ENCODE assay signal across 9 cellular contexts in the genomic region with DNA sequence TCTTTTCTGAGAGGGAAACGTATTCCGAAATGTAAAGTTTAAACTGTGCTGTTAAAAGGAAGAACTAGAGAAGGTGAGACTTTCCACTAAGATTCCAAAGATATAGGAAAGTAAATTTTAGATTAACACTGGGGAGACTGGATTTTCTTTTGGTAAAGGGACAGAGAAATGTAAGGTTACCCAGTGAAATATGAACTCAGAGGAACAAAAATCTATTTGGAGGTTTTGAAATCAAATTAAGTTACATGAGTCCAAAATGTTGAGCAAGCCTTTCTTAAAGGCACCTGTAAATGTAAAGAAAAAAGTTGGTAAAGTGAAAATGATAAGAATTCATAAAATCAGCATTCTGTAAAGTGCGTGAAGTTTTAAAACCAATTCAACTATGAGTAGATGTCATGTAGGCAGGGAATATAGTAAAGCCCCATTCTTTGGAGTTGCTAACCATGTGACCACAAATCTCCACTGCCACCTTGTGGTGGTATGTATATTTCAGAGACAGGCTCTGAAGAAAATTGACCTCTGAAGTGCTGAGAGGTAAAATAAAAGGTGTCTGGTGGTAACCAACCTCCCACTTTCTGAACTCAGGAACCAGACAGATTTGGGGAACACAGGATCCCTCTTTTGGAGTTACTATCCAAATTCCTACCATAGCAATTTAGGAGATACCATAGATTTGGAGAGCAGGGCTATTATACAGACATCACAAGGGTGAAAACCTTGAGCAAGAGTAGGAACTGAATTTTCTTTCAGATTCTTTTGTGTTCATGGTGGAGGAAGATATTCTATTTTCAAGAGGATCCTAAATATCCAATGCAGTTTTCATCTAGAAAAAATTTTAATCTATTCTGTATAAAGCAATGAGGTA.
A peak's percentile ranks its signal among the peaks of the same experiment; 100 is the strongest.
DNase-seq lines count a peak whose midpoint lies in the region; ATAC-seq and TF ChIP-seq lines count a peak whose summit lies in the region.
"Had no signal": no experiment of that assay in that cellular context is flagged by ENCODE, and none has a peak within 500 bp of the region (broad histone marks: within the 10 kb centered on the region; RNA-seq: fewer than 3 reads in every experiment).

No MANE protein-coding gene starts in this region.

- no peak overlapping the region for H3K27ac ChIP-seq in upper lobe of right lung
- no peak overlapping the region for H3K27ac ChIP-seq in CD4-positive, alpha-beta memory T cell (ENCODE audit: low read depth, low read length)

- POLR2A ChIA-PET in CD4-positive, alpha-beta memory T cell (lab: Charles Lee; ENCODE audit: partially characterized antibody), result no interaction called here

- H3K27me3 Mint-ChIP-seq in CD4-positive, alpha-beta memory T cell, result no peaks in the 10 kb centered on the region
- H3K27me3 Mint-ChIP-seq: memory B cell had no signal

- no peak overlapping the region for H3K27ac Mint-ChIP-seq in CD4-positive, alpha-beta memory T cell
- H3K27ac Mint-ChIP-seq: memory B cell had no signal

- no peaks in the 10 kb centered on the region for H3K36me3 Mint-ChIP-seq in CD4-positive, alpha-beta memory T cell
- H3K36me3 Mint-ChIP-seq: memory B cell had no signal

- peak; percentile 17 for DNase-seq in CMK (ENCODE audit: low read depth)
- peak; percentile 1 for DNase-seq in NCI-H526 treated with DMSO at 0.1 percent for 48 hours (lab: John Stamatoyannopoulos, UW)
- peak; percentile 18 for DNase-seq in brain pericyte (ENCODE audit: low read depth, low spot score)
- peak; percentile 14 for DNase-seq in kidney epithelial cell (ENCODE audit: low read depth)
- DNase-seq in upper lobe of right lung, result no peak
- no peak for DNase-seq in CD4-positive, alpha-beta memory T cell

- H3K4me3 ChIP-seq in kidney epithelial cell (ENCODE audit: low read depth, low read length) (no peak overlapping the region), upper lobe of right lung (no peak overlapping the region)
- H3K4me3 ChIP-seq in CD4-positive, alpha-beta memory T cell (ENCODE audit: low read length in 2 of 2), result no peak overlapping the region

- H3K4me1 Mint-ChIP-seq in CD4-positive, alpha-beta memory T cell, result no peaks in the 10 kb centered on the region
- H3K4me1 Mint-ChIP-seq: memory B cell had no signal

- H3K9me3 ChIP-seq in upper lobe of right lung, result no peaks in the 10 kb centered on the region
- H3K9me3 ChIP-seq in CD4-positive, alpha-beta memory T cell (ENCODE audit: control insufficient read depth in 1 of 2, low read length in 2 of 2), result no peaks in the 10 kb centered on the region

- no peaks in the 10 kb centered on the region for H3K4me1 ChIP-seq in upper lobe of right lung
- no peaks in the 10 kb centered on the region for H3K4me1 ChIP-seq in CD4-positive, alpha-beta memory T cell (ENCODE audit: insufficient read depth, low read length)

- H3K27me3 ChIP-seq in kidney epithelial cell (ENCODE audit: control insufficient read depth, insufficient read depth, low read length) (no peaks in the 10 kb centered on the region), upper lobe of right lung (no peaks in the 10 kb centered on the region)
- no peaks in the 10 kb centered on the region for H3K27me3 ChIP-seq in CD4-positive, alpha-beta memory T cell (ENCODE audit: insufficient read depth, low read length)

- peaks cover 0 to 22% (median 11%) of the 10 kb centered on the region in 8 donors for H3K9me3 Mint-ChIP-seq in CD4-positive, alpha-beta memory T cell

- TF ChIP-seq CTCF in kidney epithelial cell (IDR thresholded peaks at IDR 0.05; ENCODE audit: insufficient read depth, low read length, poor library complexity, severe bottlenecking) (peak; percentile 71), upper lobe of right lung (IDR thresholded peaks at IDR 0.05) (peak; percentile 66)

- H3K4me3 Mint-ChIP-seq in CD4-positive, alpha-beta memory T cell, result no peak overlapping the region
- H3K4me3 Mint-ChIP-seq: memory B cell had no signal

- intact Hi-C loops in upper lobe of right lung (cut with DNase I), result loop anchor here (10.0 kb wide), 1 partner anchor 210 kb away; a partner anchor contains a TSS
- intact Hi-C loops in CD4-positive, alpha-beta memory T cell (cut with micrococcal nuclease), result no loop called here

- ATAC-seq in GM18873 (IDR thresholded peaks at IDR 0.05; ENCODE audit: low FRiP score, unreplicated experiment) (peak; percentile 63), HG03439 (IDR thresholded peaks at IDR 0.05; ENCODE audit: unreplicated experiment) (peak; percentile 63), upper lobe of right lung (peak; percentile 86)

- H3K36me3 ChIP-seq in kidney epithelial cell (ENCODE audit: control insufficient read depth, insufficient read depth, low read length), result no peaks in the 10 kb centered on the region
- no peaks in the 10 kb centered on the region for H3K36me3 ChIP-seq in upper lobe of right lung
- H3K36me3 ChIP-seq in CD4-positive, alpha-beta memory T cell (ENCODE audit: insufficient read depth, low read length), result no peaks in the 10 kb centered on the region

- CTCF ChIA-PET in CD4-positive, alpha-beta memory T cell (lab: Charles Lee; ENCODE audit: partially characterized antibody), result no interaction called here

Comparison
In these comparisons a context has a peak if more than half of its experiments do, and no peak if none do; other contexts are left out.
1. DNase-seq: peak in CMK (single experiment), NCI-H526 treated with DMSO at 0.1 percent for 48 hours (single experiment), brain pericyte (single experiment) and kidney epithelial cell (single experiment); none in upper lobe of right lung (single experiment) and CD4-positive, alpha-beta memory T cell (0 of 5).
2. Peak in every context shown above with its lines, with median percentiles within 50 percentile points of each other: ATAC-seq.